In the genomic region with DNA sequence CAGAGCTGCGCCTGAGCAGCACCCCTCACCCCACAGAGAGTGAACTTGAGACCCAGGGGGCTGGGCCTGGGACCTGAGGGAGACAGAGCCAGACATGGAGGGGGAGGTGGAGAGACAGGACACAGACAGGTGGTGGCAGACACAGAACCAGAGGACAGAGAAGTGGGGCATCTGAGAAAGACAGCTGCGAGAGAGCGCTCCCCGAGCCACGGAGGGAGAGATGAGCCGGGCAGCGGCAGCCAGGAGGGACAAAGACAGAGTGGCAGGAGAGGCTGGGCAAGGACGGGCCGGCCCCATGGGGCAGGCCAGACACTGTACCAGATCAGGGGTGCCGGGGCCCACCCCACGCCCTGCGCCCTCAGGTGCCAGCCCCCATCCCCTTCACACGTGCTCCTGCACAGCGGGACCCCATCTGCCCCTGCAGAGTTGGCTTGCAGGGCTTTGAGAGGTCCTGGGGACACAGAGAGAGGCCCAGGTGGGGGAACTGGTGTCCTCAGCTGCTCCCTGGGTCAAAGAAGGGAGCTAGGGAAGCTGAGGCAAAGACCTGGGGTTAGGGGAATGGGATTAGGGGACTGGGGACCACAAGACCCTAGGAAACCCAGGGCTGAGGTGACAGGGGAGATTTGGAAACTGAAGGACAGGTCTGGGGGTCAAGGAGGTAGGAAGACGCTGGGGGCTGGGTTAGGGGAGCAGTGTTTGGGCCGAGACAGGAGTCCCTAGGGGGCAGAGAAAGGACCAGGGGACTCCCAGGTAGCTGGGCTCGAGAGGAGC, we compare ENCODE assay signal across 8 cellular contexts. TPM values are rescaled to one million over a fixed set of nuclear protein-coding genes. Genes with fewer than 3 reads are reported as not detected.
A peak's percentile ranks its signal among the peaks of the same experiment; 100 is the strongest.
DNase-seq lines count a peak whose midpoint lies in the region; ATAC-seq and TF ChIP-seq lines count a peak whose summit lies in the region.
"Had no signal": no experiment of that assay in that cellular context is flagged by ENCODE, and none has a peak within 500 bp of the region (broad histone marks: within the 10 kb centered on the region; RNA-seq: fewer than 3 reads in every experiment).

No MANE protein-coding gene starts in this region.

- ATAC-seq in upper lobe of left lung (ENCODE audit: low FRiP score in 2 of 2) (no peak), HG03095 (IDR thresholded peaks at IDR 0.05; ENCODE audit: unreplicated experiment) (no peak), HG02623 (IDR thresholded peaks at IDR 0.05; ENCODE audit: unreplicated experiment) (no peak)

- 53 to 64% methylated on average over 10 to 17 of the region's 17 CpGs for WGBS in upper lobe of left lung, 2 donors

- DNase-seq in activated effector memory CD4-positive, alpha-beta T cell treated with anti-CD3 and anti-CD28 coated beads, Interleukin-2, amount 50 U/mL, for 16 hours: peak; percentile 53
- DNase-seq in activated effector memory CD4-positive, alpha-beta T cell treated with Interleukin-2 at 50 U/mL for 16 hours: no peak
- peak in 1 of 2 donors; percentile 77 for DNase-seq in upper lobe of left lung
- DNase-seq: colonic mucosa; stimulated activated CD4-positive, alpha-beta T cell treated with anti-CD3 and anti-CD28 coated beads, Interleukin-15, amount 100 ng/mL, for 24 hours had no signal

- no peak for TF ChIP-seq POLR2A in upper lobe of left lung (IDR thresholded peaks at IDR 0.05)

- peaks cover 0 to 16% (median 7%) of the 10 kb centered on the region in 4 donors for H3K27me3 ChIP-seq in upper lobe of left lung

- no peak for TF ChIP-seq EP300 in upper lobe of left lung (IDR thresholded peaks at IDR 0.05)

- H3K36me3 ChIP-seq in upper lobe of left lung: no peaks in the 10 kb centered on the region
- H3K36me3 ChIP-seq: colonic mucosa had no signal

- H3K4me3 ChIP-seq in iPS-11a (ENCODE audit: low read depth, low read length) (peak overlapping the region; percentile 27), upper lobe of left lung (peak overlapping the region in 3 of 4 donors; percentile 40 to 48 (median 40))

- TF ChIP-seq CTCF in upper lobe of left lung (IDR thresholded peaks at IDR 0.05): no peak

- no peaks in the 10 kb centered on the region for H3K9me3 ChIP-seq in upper lobe of left lung
- H3K9me3 ChIP-seq: colonic mucosa had no signal

- peaks cover 13 to 27% (median 16%) of the 10 kb centered on the region in 4 donors for H3K4me1 ChIP-seq in upper lobe of left lung

- H3K27ac ChIP-seq in upper lobe of left lung: no peak overlapping the region
- H3K27ac ChIP-seq: colonic mucosa had no signal

RNA-seq across cellular contexts. Expression of gene FNDC5, which starts 0.7 kb away (rescaled TPM):
- total RNA-seq in upper lobe of left lung: 10 to 100 TPM in 1 of 6 donors, 1 to 10 TPM in 2, under 1 TPM in 1, not detected in 2; 0.30 to 10.3 (median 2.2) TPM

RNA-seq across cellular contexts. Expression of gene HPCA, which starts 16.3 kb away (rescaled TPM):
- total RNA-seq in upper lobe of left lung: not detected

RNA-seq across cellular contexts. Expression of gene TMEM54, which starts 31.2 kb away (rescaled TPM):
- 10 to 100 TPM; 37.7 to 94.1 (median 58.6) TPM for total RNA-seq in upper lobe of left lung

RNA-seq across cellular contexts. Expression of gene S100PBP, which starts 52.6 kb away (rescaled TPM):
- 10 to 100 TPM; 20.8 to 85.9 (median 34.9) TPM for total RNA-seq in upper lobe of left lung

RNA-seq across cellular contexts. Expression of gene YARS1, which starts 52.9 kb away (rescaled TPM):
- total RNA-seq in upper lobe of left lung: 100 to 1,000 TPM in 3 of 6 donors, 10 to 100 TPM in 3; 82.1 to 110 (median 95.1) TPM
